Comparison of ENCODE assay signal across 23 cellular contexts in genomic region chr6:83928286-83928685, GRCh38.
DNase-seq lines count a peak whose midpoint lies in the region; ATAC-seq, FAIRE-seq and TF ChIP-seq lines count a peak whose summit lies in the region.
"Had no signal": no experiment of that assay in that cellular context is flagged by ENCODE, and none has a peak within 500 bp of the region (broad histone marks: within the 10 kb centered on the region; RNA-seq: fewer than 3 reads in every experiment).

No MANE protein-coding gene starts in this region.

- no peak overlapping the region for H2AFZ ChIP-seq in GM12878 (ENCODE audit: control insufficient read depth, low read depth, low read length)
- no peak overlapping the region for H2AFZ ChIP-seq in HepG2 (ENCODE audit: low read length)

- in situ Hi-C loops in GM13977 (cut with MboI; ENCODE audit: low pct_unique_long_range_greater_than_20kb, low sequenced_read_pairs, unreplicated experiment) (no loop called here), GM12878 (cut with MboI) (no loop called here), HepG2 (cut with HindIII; ENCODE audit: extremely low pct_ligation_motif_present, low pct_unique_long_range_greater_than_20kb) (no loop called here)

- intact Hi-C loops in GM12878 (cut with micrococcal nuclease; ENCODE audit: unreplicated experiment): no loop called here
- intact Hi-C loops in HepG2 (cut with micrococcal nuclease; ENCODE audit: unreplicated experiment): no loop called here

- H3K79me2 ChIP-seq in GM12878 (ENCODE audit: control insufficient read depth, insufficient read depth, low read length) (no peaks in the 10 kb centered on the region), HepG2 (ENCODE audit: insufficient read depth, low read length) (no peaks in the 10 kb centered on the region)

- H3K4me1 ChIP-seq in GM12878 (ENCODE audit: control insufficient read depth, insufficient read depth, low read length): no peaks in the 10 kb centered on the region
- no peaks in the 10 kb centered on the region for H3K4me1 ChIP-seq in HepG2 (ENCODE audit: insufficient read depth, low read length)
- H3K4me1 ChIP-seq: Caco-2 had no signal

- CTCF ChIA-PET in GM12878 (lab: Yijun Ruan, JAX) (interaction anchor here (1.0 kb wide), 1 partner anchor 293 kb away, joined by 3 read pairs; no protein-coding TSS in a partner anchor), HepG2 (lab: Yijun Ruan, JAX; ENCODE audit: low intra/inter-chr PET ratio, low total read pairs) (no interaction called here)

- POLR2A ChIA-PET in GM12878 (lab: Charles Lee) (no interaction called here), HepG2 (lab: Yijun Ruan, JAX) (no interaction called here)

- no peak for FAIRE-seq in GM12878 (lab: Jason Lieb, UNC)
- no peak for FAIRE-seq in HepG2 (lab: Jason Lieb, UNC)
- FAIRE-seq: A204.1, GM12891, GM19239 had no signal

- H3K27ac ChIP-seq in GM12878 (ENCODE audit: control insufficient read depth, insufficient read depth) (peak overlapping the region; percentile 39; the same call in 1 of the 2 replicates), HepG2 (ENCODE audit: extremely low read length, insufficient read depth, low read length) (no peak overlapping the region)
- H3K27ac ChIP-seq: C4-2B had no signal

- TF ChIP-seq RAD21 in GM12878 (IDR thresholded peaks at IDR 0.05; ENCODE audit: insufficient read depth, low read depth, low read length) (no peak), HepG2 (CRISPR knock-in tag; IDR thresholded peaks at IDR 0.05) (no peak)

- H4K20me1 ChIP-seq in GM12878 (ENCODE audit: control insufficient read depth, insufficient read depth) (no peaks in the 10 kb centered on the region), HepG2 (ENCODE audit: insufficient read depth, low read length) (no peaks in the 10 kb centered on the region)

- no peaks in the 10 kb centered on the region for H3K9me3 ChIP-seq in GM12878 (replicated peaks; ENCODE audit: control insufficient read depth, insufficient read depth, low read length)
- H3K9me3 ChIP-seq in HepG2 (ENCODE audit: low read length): no peaks in the 10 kb centered on the region
- H3K9me3 ChIP-seq: Caco-2 had no signal

- TF ChIP-seq CTCF in GM13977 (IDR thresholded peaks at IDR 0.05; ENCODE audit: extremely low read depth, insufficient read depth, missing control alignments): no peak
- no peak for TF ChIP-seq CTCF in GM12878 (IDR thresholded peaks at IDR 0.05 in 2 of 3, conservative IDR thresholded peaks at IDR 0.05 in 1 of 3; ENCODE audit: control insufficient read depth in 2 of 3, extremely low read depth in 1 of 3, insufficient read depth in 1 of 3, low read depth in 3 of 3, low read length in 3 of 3)
- no peak for TF ChIP-seq CTCF in HepG2 (CRISPR knock-in tag; IDR thresholded peaks at IDR 0.05)

- ATAC-seq in GM18868 (IDR thresholded peaks at IDR 0.05; ENCODE audit: unreplicated experiment) (peak; percentile 81), GM12878 (peak; percentile 61), GM19351 (IDR thresholded peaks at IDR 0.05; ENCODE audit: unreplicated experiment) (no peak), HepG2 (no peak)
- ATAC-seq: HCT116 had no signal

- SMC1A ChIA-PET in GM12878 (lab: Charles Lee; ENCODE audit: uncharacterized antibody, unreplicated experiment): interaction anchor here (1.0 to 1.3 kb wide), 6 partner anchors 10 to 219 kb away, joined by 3 to 4 read pairs (median 3); no protein-coding TSS in a partner anchor

- no peak overlapping the region for H3K4me2 ChIP-seq in GM12878 (ENCODE audit: control insufficient read depth, insufficient read depth)
- no peak overlapping the region for H3K4me2 ChIP-seq in HepG2 (ENCODE audit: low read depth, low read length)

- BruUV-seq in GM12878 (replicated peaks; lab: Mats Ljungman, UMichigan) (no TSS peak), HepG2 (replicated peaks; lab: Mats Ljungman, UMichigan) (no TSS peak)

- peaks cover 0 to 15% of the 10 kb centered on the region in 2 experiments; a peak in 3 of 4 replicates for H3K36me3 ChIP-seq in GM12878 (ENCODE audit: control insufficient read depth in 2 of 2, insufficient read depth in 2 of 2, low read length in 1 of 2)
- peaks cover 0 to 5% of the 10 kb centered on the region in 2 experiments; a peak in 1 of 5 replicates for H3K36me3 ChIP-seq in HepG2 (replicated peaks in 1 of 2; ENCODE audit: control insufficient read depth in 1 of 2, insufficient read depth in 2 of 2, low read length in 2 of 2)

- H3K27me3 ChIP-seq in GM12878 (replicated peaks in 1 of 2; ENCODE audit: control insufficient read depth in 2 of 2, insufficient read depth in 2 of 2, low read length in 1 of 2) (no peaks in the 10 kb centered on the region), HepG2 (ENCODE audit: control insufficient read depth in 1 of 2, insufficient read depth in 2 of 2, low read length in 2 of 2) (no peaks in the 10 kb centered on the region)

- H3K9ac ChIP-seq in GM12878 (ENCODE audit: control insufficient read depth, insufficient read depth, low read length): no peak overlapping the region
- H3K9ac ChIP-seq in HepG2 (ENCODE audit: insufficient read depth, low read depth, low read length): no peak overlapping the region

- TF ChIP-seq EP300 in GM12878 (IDR thresholded peaks at IDR 0.05; ENCODE audit: borderline replicate concordance in 1 of 2, control insufficient read depth in 1 of 2, low read depth in 2 of 2, low read length in 2 of 2) (no peak), HepG2 (IDR thresholded peaks at IDR 0.05; ENCODE audit: low read depth in 2 of 2, low read length in 2 of 2) (no peak), HepG2 (CRISPR knock-in tag; IDR thresholded peaks at IDR 0.05; ENCODE audit: borderline replicate concordance) (no peak)

- RAD21 ChIA-PET in GM12878 (lab: Charles Lee; ENCODE audit: unreplicated experiment): no interaction called here

- H3K4me3 ChIP-seq in GM12878 (no peak overlapping the region), HepG2 (replicated peaks in 1 of 3; ENCODE audit: insufficient read depth in 1 of 3, low read depth in 2 of 3, low read length in 3 of 3) (no peak overlapping the region)

- TF ChIP-seq POLR2A in GM12878 (IDR thresholded peaks at IDR 0.05; ENCODE audit: low read depth, low read length): no peak
- TF ChIP-seq POLR2A in HepG2 (IDR thresholded peaks at IDR 0.05; ENCODE audit: insufficient read depth in 1 of 2, low read depth in 2 of 2, low read length in 2 of 2): no peak

- DNase-seq in GM13977 (ENCODE audit: low spot score) (peak; percentile 6), GM12878 (ENCODE audit: low read depth, low spot score) (peak; percentile 7), renal cortical epithelial cell (ENCODE audit: low read depth) (peak; percentile 8), HepG2 (ENCODE audit: low spot score) (no peak), DMS53 treated with DMSO at 0.1 percent for 48 hours (lab: John Stamatoyannopoulos, UW; ENCODE audit: unreplicated experiment) (no peak)
- DNase-seq: ACHN; Caco-2; CD4-positive, alpha-beta T cell; DMS153; DMS79 treated with DMSO at 0.1 percent for 48 hours; GF-D8; GOT3; H7; HFFc6; Kasumi-1; KG1 had no signal

- WGBS in GM12878 (ENCODE audit: insufficient coverage, insufficient replicate concordance, low lambda C conversion rate, missing lambda C conversion rate): 50% methylated on average over 1 of the region's 1 CpG
- WGBS in HepG2 (ENCODE audit: low lambda C conversion rate): 96% methylated on average over 1 of the region's 1 CpG

TF ChIP-seq in GM12878, 131 proteins besides CTCF, POLR2A, EP300 and RAD21 (continues in another document):
- no peak for TF ChIP-seq SUPT20H (IDR thresholded peaks at IDR 0.05; ENCODE audit: borderline replicate concordance, control insufficient read depth, low read depth, low read length)

TF ChIP-seq in HepG2, 621 proteins besides CTCF, POLR2A, EP300 and RAD21 (continues in another document):
- TF ChIP-seq AGO2 (optimal IDR thresholded peaks at IDR 0.05; ENCODE audit: low read depth, low read length): no peak
- no peak for TF ChIP-seq ZNF570 (CRISPR knock-in tag; IDR thresholded peaks at IDR 0.05; ENCODE audit: borderline replicate concordance)
- no peak for TF ChIP-seq ZNF354B (CRISPR knock-in tag; IDR thresholded peaks at IDR 0.05)
- TF ChIP-seq U2AF2 (IDR thresholded peaks at IDR 0.05; ENCODE audit: low read depth, low read length): no peak
- TF ChIP-seq GPN1 (CRISPR knock-in tag; IDR thresholded peaks at IDR 0.05; ENCODE audit: borderline replicate concordance): no peak
- TF ChIP-seq KLF13 (CRISPR knock-in tag; IDR thresholded peaks at IDR 0.05): no peak
- TF ChIP-seq TERF1 (CRISPR knock-in tag; IDR thresholded peaks at IDR 0.05): no peak
- TF ChIP-seq KMT2A (CRISPR knock-in tag; IDR thresholded peaks at IDR 0.05): no peak
- TF ChIP-seq GMEB1 (CRISPR knock-in tag; IDR thresholded peaks at IDR 0.05; ENCODE audit: borderline replicate concordance): no peak
- no peak for TF ChIP-seq TCF7L2 (IDR thresholded peaks at IDR 0.05; ENCODE audit: low read depth, low read length)
- no peak for TF ChIP-seq CHD2 (IDR thresholded peaks at IDR 0.05; ENCODE audit: low read depth, low read length)
- TF ChIP-seq ZNF879 (CRISPR knock-in tag; IDR thresholded peaks at IDR 0.05): no peak
- no peak for TF ChIP-seq NR2F2 (IDR thresholded peaks at IDR 0.05; ENCODE audit: borderline replicate concordance, low read depth)
- TF ChIP-seq NCOR1 (IDR thresholded peaks at IDR 0.05; ENCODE audit: borderline replicate concordance, low read length): no peak
- no peak for TF ChIP-seq CREB1 (IDR thresholded peaks at IDR 0.05)
- TF ChIP-seq CREB1 (CRISPR knock-in tag; IDR thresholded peaks at IDR 0.05): no peak

Comparison
In these comparisons a context has a peak if more than half of its experiments do, and no peak if none do; other contexts are left out.
1. DNase-seq: peak in GM13977 (single experiment), GM12878 (single experiment) and renal cortical epithelial cell (single experiment); none in HepG2 (single experiment) and DMS53 treated with DMSO at 0.1 percent for 48 hours (single experiment).
2. ATAC-seq: peak in GM18868 (single experiment) and GM12878 (single experiment); none in GM19351 (single experiment) and HepG2 (single experiment).